In genomic region chr6:142009647-142010046, GRCh38 we compare ENCODE assay signal across 19 cellular contexts.
DNase-seq lines count a peak whose midpoint lies in the region; ATAC-seq and TF ChIP-seq lines count a peak whose summit lies in the region.
"Had no signal": no experiment of that assay in that cellular context is flagged by ENCODE, and none has a peak within 500 bp of the region (broad histone marks: within the 10 kb centered on the region; RNA-seq: fewer than 3 reads in every experiment).

No MANE protein-coding gene starts in this region.

- no peaks in the 10 kb centered on the region for H3K36me3 ChIP-seq in left lung
- H3K36me3 ChIP-seq: right lobe of liver, tibial artery had no signal

- no peaks in the 10 kb centered on the region for H3K36me3 Mint-ChIP-seq in activated CD4-positive, alpha-beta memory T cell treated with anti-CD3 and anti-CD28 coated beads for 36 hours

- peak; percentile 61 for ATAC-seq in left lung
- ATAC-seq: left ventricle myocardium superior, right lobe of liver had no signal

- no peaks in the 10 kb centered on the region for H3K9me3 ChIP-seq in left lung
- H3K9me3 ChIP-seq: Caco-2, right lobe of liver, tibial artery had no signal

- peaks cover 6% of the 10 kb centered on the region for H3K4me1 Mint-ChIP-seq in activated CD4-positive, alpha-beta memory T cell treated with anti-CD3 and anti-CD28 coated beads for 36 hours (ENCODE audit: low read depth)

- DNase-seq in AG09309 (ENCODE audit: low read depth) (peak; percentile 61), LHCN-M2 (ENCODE audit: low read depth) (peak; percentile 79), astrocyte of the hippocampus (ENCODE audit: low read depth, low spot score) (peak; percentile 87), left lung (no peak), OCI-M2 (lab: John Stamatoyannopoulos, UW; ENCODE audit: unreplicated experiment) (no peak), HK-2 (ENCODE audit: unreplicated experiment) (no peak)
- no peak for DNase-seq in activated CD4-positive, alpha-beta memory T cell treated with anti-CD3 and anti-CD28 coated beads for 36 hours
- no peak for DNase-seq in effector CD8-positive, alpha-beta T cell (lab: John Stamatoyannopoulos, UW)
- DNase-seq: activated CD4-positive, alpha-beta T cell treated with anti-CD3 and anti-CD28 coated beads, Interleukin-2, amount 10 ng/mL, durations not matched to agents 7 days and 5 days; activated T-cell treated with anti-CD3 and anti-CD28 coated beads, Interleukin-2, amount 50 U/mL, for 24 hours; cortex of kidney; left ventricle myocardium superior; NCI-H1048; nephron progenitor cell; right lobe of liver; SHP77; stimulated activated CD4-positive, alpha-beta T cell treated with anti-CD3 and anti-CD28 coated beads, Interleukin-4, amount 100 ng/mL, for 24 hours; tibial artery had no signal

- H3K27me3 ChIP-seq in left lung = no peaks in the 10 kb centered on the region
- H3K27me3 ChIP-seq: right lobe of liver, tibial artery had no signal

- no peak overlapping the region for H3K27ac Mint-ChIP-seq in activated CD4-positive, alpha-beta memory T cell treated with anti-CD3 and anti-CD28 coated beads for 36 hours
- H3K27ac Mint-ChIP-seq: activated CD4-positive, alpha-beta T cell treated with anti-CD3 and anti-CD28 coated beads, Interleukin-2, amount 10 ng/mL, durations not matched to agents 7 days and 5 days; activated T-cell treated with anti-CD3 and anti-CD28 coated beads, Interleukin-2, amount 50 U/mL, for 24 hours; nephron progenitor cell had no signal

- TF ChIP-seq CTCF in AG09309 (IDR thresholded peaks at IDR 0.05; ENCODE audit: control insufficient read depth, insufficient read depth, low read depth, low read length, missing control alignments) = no peak
- TF ChIP-seq CTCF in left lung (IDR thresholded peaks at IDR 0.05) = no peak

- no peak overlapping the region for H3K4me3 Mint-ChIP-seq in activated CD4-positive, alpha-beta memory T cell treated with anti-CD3 and anti-CD28 coated beads for 36 hours
- H3K4me3 Mint-ChIP-seq: activated CD4-positive, alpha-beta T cell treated with anti-CD3 and anti-CD28 coated beads, Interleukin-2, amount 10 ng/mL, durations not matched to agents 7 days and 5 days; activated T-cell treated with anti-CD3 and anti-CD28 coated beads, Interleukin-2, amount 50 U/mL, for 24 hours; nephron progenitor cell had no signal

- no peaks in the 10 kb centered on the region for H3K4me1 ChIP-seq in left lung
- H3K4me1 ChIP-seq: right lobe of liver had no signal

- H3K27ac ChIP-seq in left lung = no peak overlapping the region
- H3K27ac ChIP-seq: right lobe of liver, tibial artery had no signal

- CTCF ChIA-PET in activated CD4-positive, alpha-beta memory T cell treated with anti-CD3 and anti-CD28 coated beads for 36 hours (lab: Charles Lee) = no interaction called here

- H3K4me3 ChIP-seq in AG09309 (ENCODE audit: control insufficient read depth, low read depth, low read length) (no peak overlapping the region), left lung (no peak overlapping the region)
- H3K4me3 ChIP-seq: right lobe of liver, tibial artery had no signal

- intact Hi-C loops in left lung (cut with DNase I) = no loop called here
- intact Hi-C loops in activated CD4-positive, alpha-beta memory T cell treated with anti-CD3 and anti-CD28 coated beads for 36 hours (cut with micrococcal nuclease) = no loop called here

- H3K9me3 Mint-ChIP-seq in activated CD4-positive, alpha-beta memory T cell treated with anti-CD3 and anti-CD28 coated beads for 36 hours = no peaks in the 10 kb centered on the region
- H3K9me3 Mint-ChIP-seq: activated CD4-positive, alpha-beta T cell treated with anti-CD3 and anti-CD28 coated beads, Interleukin-2, amount 10 ng/mL, durations not matched to agents 7 days and 5 days; activated T-cell treated with anti-CD3 and anti-CD28 coated beads, Interleukin-2, amount 50 U/mL, for 24 hours; nephron progenitor cell had no signal

- POLR2A ChIA-PET in activated CD4-positive, alpha-beta memory T cell treated with anti-CD3 and anti-CD28 coated beads for 36 hours (lab: Charles Lee) = no interaction called here

- peaks cover 4% of the 10 kb centered on the region for H3K27me3 Mint-ChIP-seq in activated CD4-positive, alpha-beta memory T cell treated with anti-CD3 and anti-CD28 coated beads for 36 hours

Comparison
In these comparisons a context has a peak if more than half of its experiments do, and no peak if none do; other contexts are left out.
1. DNase-seq: peak in AG09309 (single experiment), LHCN-M2 (single experiment) and astrocyte of the hippocampus (single experiment); none in left lung (0 of 2), OCI-M2 (single experiment), activated CD4-positive, alpha-beta memory T cell treated with anti-CD3 and anti-CD28 coated beads for 36 hours (single experiment), effector CD8-positive, alpha-beta T cell (single experiment) and HK-2 (single experiment).